In genomic region chr18:55779461-55779710, GRCh38 we compare ENCODE assay signal across 8 cellular contexts.
A peak's percentile ranks its signal among the peaks of the same experiment; 100 is the strongest.
DNase-seq lines count a peak whose midpoint lies in the region; TF ChIP-seq lines count a peak whose summit lies in the region.

No MANE protein-coding gene starts in this region.

- H3K27ac ChIP-seq in iPS-20b (ENCODE audit: low read length) (no peak overlapping the region), stomach (peak overlapping the region in 4 of 5 donors; percentile 21 to 72 (median 62))

- no peaks in the 10 kb centered on the region for H3K9me3 ChIP-seq in iPS-20b (ENCODE audit: insufficient read depth, low read depth, low read length)
- no peaks in the 10 kb centered on the region for H3K9me3 ChIP-seq in stomach

- peak overlapping the region; percentile 43; the same call in 1 of the 2 replicates for H3K9ac ChIP-seq in iPS-20b (ENCODE audit: low read depth, low read length)

- no peak for TF ChIP-seq CTCF in stomach (IDR thresholded peaks at IDR 0.05)

- no peak overlapping the region for H3K27ac Mint-ChIP-seq in activated naive CD8-positive, alpha-beta T cell treated with anti-CD3 and anti-CD28 coated beads for 36 hours

- peaks cover 9% of the 10 kb centered on the region for H3K4me1 Mint-ChIP-seq in activated naive CD8-positive, alpha-beta T cell treated with anti-CD3 and anti-CD28 coated beads for 36 hours

- TF ChIP-seq POLR2A in stomach (IDR thresholded peaks at IDR 0.05), result no peak

- H3K27me3 ChIP-seq in iPS-20b (ENCODE audit: insufficient read depth, low read length), result peaks cover 21% of the 10 kb centered on the region
- peaks cover 0 to 40% (median 13%) of the 10 kb centered on the region in 3 donors for H3K27me3 ChIP-seq in stomach

- no peak for TF ChIP-seq EP300 in stomach (IDR thresholded peaks at IDR 0.05)

- H3K4me3 ChIP-seq in iPS-20b (ENCODE audit: low read length), result peak overlapping the region; percentile 77
- peak overlapping the region; percentile 49 to 61 (median 53) for H3K4me3 ChIP-seq in stomach

- no peaks in the 10 kb centered on the region for H3K9me3 Mint-ChIP-seq in activated naive CD8-positive, alpha-beta T cell treated with anti-CD3 and anti-CD28 coated beads for 36 hours

- DNase-seq in NCI-H1092 treated with DMSO at 0.1 percent for 48 hours (lab: John Stamatoyannopoulos, UW) (peak; percentile 36), NCI-H1092 (lab: John Stamatoyannopoulos, UW) (no peak), stomach (no peak), GOT3 (lab: John Stamatoyannopoulos, UW) (no peak), SHP77 treated with DMSO at 0.1 percent for 48 hours (lab: John Stamatoyannopoulos, UW) (no peak)
- no peak for DNase-seq in activated naive CD8-positive, alpha-beta T cell treated with anti-CD3 and anti-CD28 coated beads for 36 hours
- DNase-seq in activated CD8-positive, alpha-beta memory T cell treated with anti-CD3 and anti-CD28 coated beads, Interleukin-2, amount 50 U/mL, for 48 hours, result no peak

- H3K4me3 Mint-ChIP-seq in activated naive CD8-positive, alpha-beta T cell treated with anti-CD3 and anti-CD28 coated beads for 36 hours, result peak overlapping the region; percentile 55

- H3K27me3 Mint-ChIP-seq in activated naive CD8-positive, alpha-beta T cell treated with anti-CD3 and anti-CD28 coated beads for 36 hours, result peaks cover 69% of the 10 kb centered on the region

- WGBS in stomach, 5 donors, result 8 to 17% (median 9%) methylated on average over 8 of the region's 8 CpGs

- H3K36me3 ChIP-seq in iPS-20b (ENCODE audit: insufficient read depth, low read depth, low read length) (no peaks in the 10 kb centered on the region), stomach (no peaks in the 10 kb centered on the region)

- no peaks in the 10 kb centered on the region for H3K36me3 Mint-ChIP-seq in activated naive CD8-positive, alpha-beta T cell treated with anti-CD3 and anti-CD28 coated beads for 36 hours

- intact Hi-C loops in stomach (cut with DNase I; ENCODE audit: low total_unique reads), result no loop called here

- H3K4me1 ChIP-seq in iPS-20b (ENCODE audit: insufficient read depth, low read length) (peaks cover 27% of the 10 kb centered on the region; the same call in 1 of the 2 replicates), stomach (peaks cover 0 to 13% (median 10%) of the 10 kb centered on the region in 4 donors)
